Comparison of ENCODE assay signal across 12 cellular contexts in genomic region chr12:116528067-116528466, GRCh38. TPM values are rescaled to one million over a fixed set of nuclear protein-coding genes. Genes with fewer than 3 reads are reported as not detected.
A peak's percentile ranks its signal among the peaks of the same experiment; 100 is the strongest.
DNase-seq lines count a peak whose midpoint lies in the region; ATAC-seq and TF ChIP-seq lines count a peak whose summit lies in the region.
"Had no signal": no experiment of that assay in that cellular context is flagged by ENCODE, and none has a peak within 500 bp of the region (broad histone marks: within the 10 kb centered on the region; RNA-seq: fewer than 3 reads in every experiment).

No MANE protein-coding gene starts in this region.

- in situ Hi-C loops in astrocyte of the cerebellum (cut with HindIII; ENCODE audit: low sequenced_read_pairs) = no loop called here

- H3K27me3 ChIP-seq in uterus (no peaks in the 10 kb centered on the region), psoas muscle (ENCODE audit: insufficient read depth in 3 of 3, low read length in 2 of 3) (no peaks in the 10 kb centered on the region)

- TF ChIP-seq CTCF in astrocyte of the cerebellum (IDR thresholded peaks at IDR 0.05; ENCODE audit: low read depth, low read length, missing control alignments) (no peak), uterus (IDR thresholded peaks at IDR 0.05) (no peak), psoas muscle (IDR thresholded peaks at IDR 0.05) (no peak)

- WGBS in psoas muscle, 3 donors = 77 to 84% (median 78%) methylated on average over 4 of the region's 4 CpGs

- H3K9me3 ChIP-seq in uterus = no peaks in the 10 kb centered on the region
- no peaks in the 10 kb centered on the region for H3K9me3 ChIP-seq in psoas muscle

- H3K4me1 ChIP-seq in uterus (peaks cover 8 to 15% of the 10 kb centered on the region in 2 donors), psoas muscle (peaks cover 16% of the 10 kb centered on the region)

- intact Hi-C loops in uterus (cut with DNase I; ENCODE audit: low total_unique reads) (no loop called here), psoas muscle (cut with DNase I) (no loop called here)

- peak overlapping the region; percentile 80 to 86 for H3K27ac ChIP-seq in uterus
- no peak overlapping the region for H3K27ac ChIP-seq in psoas muscle

- no peak overlapping the region for H3K4me3 ChIP-seq in astrocyte of the cerebellum (ENCODE audit: low read depth, low read length)
- H3K4me3 ChIP-seq in uterus = no peak overlapping the region
- no peak overlapping the region for H3K4me3 ChIP-seq in psoas muscle

- no peak for TF ChIP-seq POLR2A in uterus (IDR thresholded peaks at IDR 0.05)

- DNase-seq in DMS53 (lab: John Stamatoyannopoulos, UW) = peak; percentile 22
- no peak for DNase-seq in DMS53 treated with DMSO at 0.1 percent for 48 hours (lab: John Stamatoyannopoulos, UW; ENCODE audit: unreplicated experiment)
- DNase-seq in astrocyte of the cerebellum (ENCODE audit: low read depth) = peak; percentile 59
- peak; percentile 34 for DNase-seq in foreskin melanocyte
- DNase-seq in uterus = no peak
- no peak for DNase-seq in psoas muscle
- no peak for DNase-seq in retina
- no peak for DNase-seq in stimulated activated naive CD4-positive, alpha-beta T cell treated with Interleukin-2 at 50 U/mL for 16 hours (lab: John Stamatoyannopoulos, UW)
- DNase-seq: activated CD4-positive, alpha-beta T cell treated with anti-CD3 and anti-CD28 coated beads, Interleukin-2, amount 10 ng/mL, durations not matched to agents 7 days and 5 days; cortex of kidney; DMS79; NCI-H748 treated with DMSO at 0.1 percent for 48 hours had no signal

- no peak for ATAC-seq in psoas muscle

- H3K36me3 ChIP-seq in uterus = no peaks in the 10 kb centered on the region
- no peaks in the 10 kb centered on the region for H3K36me3 ChIP-seq in psoas muscle (ENCODE audit: insufficient read depth in 1 of 2, low read depth in 1 of 2)

RNA-seq across cellular contexts. Expression of gene MAP1LC3B2, which starts 31.1 kb away (rescaled TPM):
- total RNA-seq in uterus (1 to 10 TPM in 2 of 4 donors, not detected in 2; 1.8 to 3.6 TPM), psoas muscle (1 to 10 TPM; 1.4 to 4.1 (median 1.8) TPM)
- 1 to 10 TPM; 2.2 to 9.2 (median 4.3) TPM for polyA plus RNA-seq in psoas muscle

Comparison
In these comparisons a context has a peak if more than half of its experiments do, and no peak if none do; other contexts are left out.
1. DNase-seq: peak in DMS53 (single experiment), astrocyte of the cerebellum (single experiment) and foreskin melanocyte (single experiment); none in DMS53 treated with DMSO at 0.1 percent for 48 hours (single experiment), uterus (0 of 2), psoas muscle (0 of 2), retina (single experiment) and stimulated activated naive CD4-positive, alpha-beta T cell treated with Interleukin-2 at 50 U/mL for 16 hours (single experiment).